Comparison of ENCODE assay signal across 18 cellular contexts in the genomic region with DNA sequence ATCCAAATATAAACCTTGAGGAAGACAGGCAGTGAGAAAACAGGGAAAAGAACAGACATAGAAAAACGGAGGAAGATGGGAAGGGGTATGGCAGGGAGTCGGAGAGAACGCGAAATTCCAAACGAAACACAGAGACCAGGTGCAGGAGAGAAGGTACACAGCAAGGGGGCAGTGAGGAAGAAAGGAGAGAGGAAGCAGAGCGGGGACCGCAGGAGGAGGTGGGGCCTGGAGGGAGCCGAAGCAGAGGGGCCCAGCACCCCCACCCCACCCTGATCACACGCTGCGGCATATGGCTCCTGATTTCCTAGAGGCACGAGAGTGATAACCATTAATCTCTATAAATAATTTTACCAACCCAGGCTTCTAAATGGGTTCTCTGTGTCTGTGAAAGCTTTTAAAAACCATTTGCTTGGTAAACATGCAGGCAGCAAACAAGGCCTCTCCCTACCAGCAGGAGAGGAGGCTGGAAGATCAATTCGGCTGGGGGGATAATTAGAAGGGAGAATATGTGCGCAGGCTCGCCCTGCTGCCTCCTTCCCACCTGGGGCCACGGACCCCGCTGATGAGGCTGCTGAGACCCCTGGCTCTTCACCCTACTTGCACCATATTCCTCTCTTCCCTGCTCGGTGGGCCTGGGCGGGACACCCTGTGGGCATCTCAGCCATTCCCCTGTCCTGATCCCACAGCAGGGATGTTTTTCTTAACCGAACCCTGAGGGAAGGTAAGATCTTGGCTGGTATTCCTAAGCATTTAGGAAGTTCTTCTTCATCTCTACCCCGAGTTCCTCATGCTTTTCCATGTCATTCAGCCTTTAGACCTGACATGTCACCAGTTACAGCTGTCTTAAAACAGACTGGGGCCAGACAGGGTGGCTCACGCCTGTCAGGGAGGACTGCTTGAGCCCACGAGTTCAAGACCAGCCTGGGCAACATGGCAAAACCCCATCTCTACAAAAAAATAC.
DNase-seq lines count a peak whose midpoint lies in the region; ATAC-seq and TF ChIP-seq lines count a peak whose summit lies in the region.
"Had no signal": no experiment of that assay in that cellular context is flagged by ENCODE, and none has a peak within 500 bp of the region (broad histone marks: within the 10 kb centered on the region; RNA-seq: fewer than 3 reads in every experiment).

No MANE protein-coding gene starts in this region.

- no peaks in the 10 kb centered on the region for H3K9me3 ChIP-seq in CD8-positive, alpha-beta T cell (ENCODE audit: low read length)
- H3K9me3 ChIP-seq in HUES48 (ENCODE audit: control insufficient read depth, insufficient read depth, low read length), result no peaks in the 10 kb centered on the region
- H3K9me3 ChIP-seq in Panc1 (ENCODE audit: control insufficient read depth, insufficient read depth, low read depth, low read length), result no peaks in the 10 kb centered on the region
- H3K9me3 ChIP-seq: esophagus muscularis mucosa had no signal

- no peaks in the 10 kb centered on the region for H3K36me3 ChIP-seq in CD8-positive, alpha-beta T cell (ENCODE audit: insufficient read depth, low read length)
- H3K36me3 ChIP-seq in HUES48 (ENCODE audit: control insufficient read depth, insufficient read depth, low read length), result no peaks in the 10 kb centered on the region
- H3K36me3 ChIP-seq in Panc1 (ENCODE audit: control insufficient read depth, insufficient read depth, low read length), result no peaks in the 10 kb centered on the region
- H3K36me3 ChIP-seq: cardiac muscle cell, esophagus muscularis mucosa had no signal

- TF ChIP-seq CTCF in CD8-positive, alpha-beta T cell (IDR thresholded peaks at IDR 0.05), result no peak
- no peak for TF ChIP-seq CTCF in Panc1 (IDR thresholded peaks at IDR 0.05)

- no peak overlapping the region for H3K9ac ChIP-seq in HUES48 (ENCODE audit: low read depth, low read length)

- intact Hi-C loops in CD8-positive, alpha-beta T cell (cut with DNase I, micrococcal nuclease), result no loop called here
- intact Hi-C loops in Panc1 (cut with micrococcal nuclease; ENCODE audit: unreplicated experiment), result no loop called here

- no peak for ATAC-seq in CD8-positive, alpha-beta T cell
- ATAC-seq in Panc1, result 0 out of 2 replicates have a peak, but pooled peaks have one; percentile 34
- no peak for ATAC-seq in HG02970 (IDR thresholded peaks at IDR 0.05; ENCODE audit: low FRiP score, unreplicated experiment)
- ATAC-seq in GM21390 (IDR thresholded peaks at IDR 0.05; ENCODE audit: unreplicated experiment), result no peak

- no peaks in the 10 kb centered on the region for H3K27me3 ChIP-seq in CD8-positive, alpha-beta T cell (ENCODE audit: insufficient read depth, low read length)
- H3K27me3 ChIP-seq in HUES48 (ENCODE audit: control insufficient read depth, insufficient read depth, low read length), result peaks cover 4% of the 10 kb centered on the region; the same call in 1 of the 2 replicates
- H3K27me3 ChIP-seq in Panc1 (ENCODE audit: control insufficient read depth, insufficient read depth, low read length), result no peaks in the 10 kb centered on the region
- H3K27me3 ChIP-seq: cardiac muscle cell had no signal

- no TSS peak for BruUV-seq in Panc1 (replicated peaks; lab: Mats Ljungman, UMichigan)

- no peak overlapping the region for H3K27ac Mint-ChIP-seq in CD8-positive, alpha-beta T cell
- H3K27ac Mint-ChIP-seq: naive B cell had no signal

- H3K4me1 ChIP-seq in CD8-positive, alpha-beta T cell (ENCODE audit: insufficient read depth, low read length), result peaks cover 14% of the 10 kb centered on the region
- H3K4me1 ChIP-seq in HUES48 (ENCODE audit: control insufficient read depth, insufficient read depth, low read length) (peaks cover 17% of the 10 kb centered on the region), Panc1 (ENCODE audit: control insufficient read depth, insufficient read depth, low read length) (no peaks in the 10 kb centered on the region)
- H3K4me1 ChIP-seq: esophagus muscularis mucosa had no signal

- peak overlapping the region; percentile 35 for H3K4me3 Mint-ChIP-seq in CD8-positive, alpha-beta T cell
- H3K4me3 Mint-ChIP-seq: naive B cell had no signal

- no peak for DNase-seq in CD8-positive, alpha-beta T cell
- DNase-seq in Panc1 (ENCODE audit: low read depth, low spot score) (no peak), iPS-NIHi11 (ENCODE audit: low spot score) (peak; percentile 70), NCI-H1105 (lab: John Stamatoyannopoulos, UW) (no peak), SW480 (ENCODE audit: low spot score) (no peak)
- DNase-seq: activated effector memory CD4-positive, alpha-beta T cell treated with anti-CD3 and anti-CD28 coated beads, Interleukin-2, amount 50 U/mL, for 16 hours; Kasumi-1; kidney; mammary epithelial cell; naive B cell; NCI-H446 treated with DMSO at 0.1 percent for 48 hours; SHP77 treated with DMSO at 0.1 percent for 48 hours; stimulated activated CD4-positive, alpha-beta T cell treated with anti-CD3 and anti-CD28 coated beads, Interleukin-4, amount 100 ng/mL, for 4 hours had no signal

- POLR2A ChIA-PET in CD8-positive, alpha-beta T cell (lab: Charles Lee), result no interaction called here
- POLR2A ChIA-PET in Panc1 (lab: Charles Lee), result no interaction called here

- in situ Hi-C loops in Panc1 (cut with HindIII; ENCODE audit: low pct_unique_long_range_greater_than_20kb, low sequenced_read_pairs), result no loop called here

- H3K36me3 Mint-ChIP-seq in CD8-positive, alpha-beta T cell, result no peaks in the 10 kb centered on the region
- H3K36me3 Mint-ChIP-seq: naive B cell had no signal

- H3K4me3 ChIP-seq in CD8-positive, alpha-beta T cell (ENCODE audit: low read depth, low read length), result no peak overlapping the region
- peak overlapping the region; percentile 25 for H3K4me3 ChIP-seq in HUES48 (ENCODE audit: low read depth, low read length)
- H3K4me3 ChIP-seq in Panc1 (ENCODE audit: low read depth in 2 of 2, low read length in 2 of 2), result no peak overlapping the region
- H3K4me3 ChIP-seq: cardiac muscle cell, esophagus muscularis mucosa had no signal

- CTCF ChIA-PET in CD8-positive, alpha-beta T cell (lab: Charles Lee), result no interaction called here
- CTCF ChIA-PET in Panc1 (lab: Charles Lee), result interaction anchor here (0.6 kb wide), 1 partner anchor 1326 kb away, joined by 6 read pairs; no protein-coding TSS in a partner anchor

- H3K9me3 Mint-ChIP-seq in CD8-positive, alpha-beta T cell, result no peaks in the 10 kb centered on the region
- H3K9me3 Mint-ChIP-seq: naive B cell had no signal

- H3K27me3 Mint-ChIP-seq in CD8-positive, alpha-beta T cell (ENCODE audit: low read depth), result peaks cover 18% of the 10 kb centered on the region

- no peak overlapping the region for H3K27ac ChIP-seq in CD8-positive, alpha-beta T cell (ENCODE audit: low read depth, low read length)
- peak overlapping the region; percentile 23 for H3K27ac ChIP-seq in HUES48 (ENCODE audit: low read depth, low read length)
- no peak overlapping the region for H3K27ac ChIP-seq in Panc1 (ENCODE audit: low read length)
- H3K27ac ChIP-seq: cardiac muscle cell, esophagus muscularis mucosa had no signal

- H3K4me1 Mint-ChIP-seq in CD8-positive, alpha-beta T cell (ENCODE audit: low read depth), result peaks cover 13% of the 10 kb centered on the region
